In the genomic region with DNA sequence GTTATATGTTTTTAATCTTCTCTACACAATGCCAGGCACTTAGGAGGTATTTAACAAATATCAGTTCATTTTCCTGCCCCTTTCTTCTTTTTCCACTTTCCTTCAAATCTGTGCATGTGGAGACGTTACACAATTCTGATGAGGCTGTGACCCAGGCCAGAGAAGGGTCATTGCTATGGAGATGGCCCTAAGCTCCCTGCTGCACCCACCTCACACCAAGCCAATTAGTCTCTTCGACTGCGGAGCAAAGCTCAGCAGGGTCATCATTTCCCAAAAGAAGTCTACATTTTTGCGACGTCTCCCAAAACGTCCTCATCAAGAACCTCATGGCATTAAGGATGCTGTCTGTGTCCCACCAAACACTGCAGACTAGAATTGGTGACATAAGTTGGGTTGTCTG, we compare ENCODE assay signal across 24 cellular contexts. TPM values are rescaled to one million over a fixed set of nuclear protein-coding genes. Genes with fewer than 3 reads are reported as not detected.
"Had no signal": no experiment of that assay in that cellular context is flagged by ENCODE, and none has a peak within 500 bp of the region (broad histone marks: within the 10 kb centered on the region; RNA-seq: fewer than 3 reads in every experiment).

No MANE protein-coding gene starts in this region.

- H3K4me1 Mint-ChIP-seq: IgD-negative memory B cell had no signal

- H3K27ac ChIP-seq: KMS-11 had no signal

- H3K9ac ChIP-seq: KMS-11, SK-N-SH had no signal

- ATAC-seq: K562 had no signal

- H3K4me2 ChIP-seq: KMS-11, SK-N-SH had no signal

- H3K27ac Mint-ChIP-seq: IgD-negative memory B cell had no signal

- H3K4me3 Mint-ChIP-seq: IgD-negative memory B cell had no signal

- H3K36me3 Mint-ChIP-seq: IgD-negative memory B cell had no signal

- DNase-seq: Kasumi-1, MM.1S, NCI-H1092 treated with DMSO at 0.1 percent for 48 hours, NCI-H1436, NCI-H187, NCI-H2029, NCI-H2081 treated with DMSO at 0.1 percent for 48 hours, NCI-H2171, NCI-H226, NCI-H446, NCI-H510A, NCI-H524 treated with DMSO at 0.1 percent for 48 hours, NCI-H69, NCI-H774, Right ventricle myocardium superior, RPMI8226, SIG-M5, SK-N-SH, SW 1271 had no signal

- H3K9me3 ChIP-seq: SK-N-SH had no signal

- H3K4me3 ChIP-seq: K562 had no signal

RNA-seq across cellular contexts. Expression of a gene that starts 28.9 kb away (rescaled TPM):
- total RNA-seq: HT1080, K562, M059J had no signal
